Comparison of ENCODE assay signal across 11 cellular contexts in the genomic region with DNA sequence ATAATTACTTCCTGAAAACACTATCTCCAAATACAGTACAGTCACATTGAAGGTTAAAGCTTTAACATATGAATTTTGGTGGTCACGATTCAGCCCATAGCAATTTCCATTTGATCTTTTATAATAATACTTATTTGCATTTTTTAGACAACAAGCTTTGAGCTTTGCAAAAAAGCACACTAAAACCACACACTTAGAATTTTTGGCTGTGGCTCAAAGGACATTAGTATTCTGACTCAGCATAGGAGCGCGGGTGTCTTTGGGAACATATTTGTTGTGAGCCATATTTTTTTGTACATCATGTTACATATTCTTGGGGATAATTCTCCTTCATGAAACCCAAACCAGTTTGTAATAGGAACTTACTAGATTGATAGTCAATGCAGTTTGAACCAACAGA.
"Had no signal": no experiment of that assay in that cellular context is flagged by ENCODE, and none has a peak within 500 bp of the region (broad histone marks: within the 10 kb centered on the region; RNA-seq: fewer than 3 reads in every experiment).

No MANE protein-coding gene starts in this region.

- H3K4me1 Mint-ChIP-seq: activated CD4-positive, alpha-beta memory T cell treated with anti-CD3 and anti-CD28 coated beads, Interleukin-2, amount 10 ng/mL, durations not matched to agents 7 days and 5 days; central memory CD8-positive, alpha-beta T cell had no signal

- H3K9me3 Mint-ChIP-seq: activated CD4-positive, alpha-beta memory T cell treated with anti-CD3 and anti-CD28 coated beads, Interleukin-2, amount 10 ng/mL, durations not matched to agents 7 days and 5 days had no signal

- H3K4me3 Mint-ChIP-seq: activated CD4-positive, alpha-beta memory T cell treated with anti-CD3 and anti-CD28 coated beads, Interleukin-2, amount 10 ng/mL, durations not matched to agents 7 days and 5 days; central memory CD8-positive, alpha-beta T cell; stimulated activated naive B cell treated with anti-CD40 and anti-IgM and Interleukin-4, amounts not matched to agents 10 μg/mL and 1 μg/mL and 100 μg/mL, for 72 hours; T-helper 2 cell treated with Interferon-gamma antibody and Interleukin-4, amounts not matched to agents 5 μg/mL and 100 μg/mL, for 36 hours had no signal

- ATAC-seq: body of pancreas had no signal

- H3K27ac Mint-ChIP-seq: activated CD4-positive, alpha-beta memory T cell treated with anti-CD3 and anti-CD28 coated beads, Interleukin-2, amount 10 ng/mL, durations not matched to agents 7 days and 5 days; stimulated activated naive B cell treated with anti-CD40 and anti-IgM and Interleukin-4, amounts not matched to agents 10 μg/mL and 1 μg/mL and 100 μg/mL, for 72 hours; T-helper 2 cell treated with Interferon-gamma antibody and Interleukin-4, amounts not matched to agents 5 μg/mL and 100 μg/mL, for 36 hours had no signal

- H3K27me3 Mint-ChIP-seq: activated CD4-positive, alpha-beta memory T cell treated with anti-CD3 and anti-CD28 coated beads, Interleukin-2, amount 10 ng/mL, durations not matched to agents 7 days and 5 days; central memory CD8-positive, alpha-beta T cell; stimulated activated naive B cell treated with anti-CD40 and anti-IgM and Interleukin-4, amounts not matched to agents 10 μg/mL and 1 μg/mL and 100 μg/mL, for 72 hours had no signal

- DNase-seq: activated CD4-positive, alpha-beta memory T cell treated with anti-CD3 and anti-CD28 coated beads, Interleukin-2, amount 10 ng/mL, durations not matched to agents 7 days and 5 days; activated naive CD4-positive, alpha-beta T cell treated with Interleukin-2 at 50 U/mL for 16 hours; body of pancreas; cortex of kidney; effector memory CD4-positive, alpha-beta T cell; sigmoid colon; stimulated activated CD4-positive, alpha-beta T cell treated with anti-CD3 and anti-CD28 coated beads, Interleukin-2, amount 100 ng/mL, for 24 hours; stimulated activated naive B cell treated with anti-CD40 and anti-IgM and Interleukin-4, amounts not matched to agents 10 μg/mL and 1 μg/mL and 100 μg/mL, for 72 hours; trophoblast cell had no signal
